8 cellular contexts compared by ENCODE assay signal in genomic region chr15:30991301-30992072, GRCh38.
A peak's percentile ranks its signal among the peaks of the same experiment; 100 is the strongest.
DNase-seq lines count a peak whose midpoint lies in the region; ATAC-seq and TF ChIP-seq lines count a peak whose summit lies in the region.

A gene with protein sequence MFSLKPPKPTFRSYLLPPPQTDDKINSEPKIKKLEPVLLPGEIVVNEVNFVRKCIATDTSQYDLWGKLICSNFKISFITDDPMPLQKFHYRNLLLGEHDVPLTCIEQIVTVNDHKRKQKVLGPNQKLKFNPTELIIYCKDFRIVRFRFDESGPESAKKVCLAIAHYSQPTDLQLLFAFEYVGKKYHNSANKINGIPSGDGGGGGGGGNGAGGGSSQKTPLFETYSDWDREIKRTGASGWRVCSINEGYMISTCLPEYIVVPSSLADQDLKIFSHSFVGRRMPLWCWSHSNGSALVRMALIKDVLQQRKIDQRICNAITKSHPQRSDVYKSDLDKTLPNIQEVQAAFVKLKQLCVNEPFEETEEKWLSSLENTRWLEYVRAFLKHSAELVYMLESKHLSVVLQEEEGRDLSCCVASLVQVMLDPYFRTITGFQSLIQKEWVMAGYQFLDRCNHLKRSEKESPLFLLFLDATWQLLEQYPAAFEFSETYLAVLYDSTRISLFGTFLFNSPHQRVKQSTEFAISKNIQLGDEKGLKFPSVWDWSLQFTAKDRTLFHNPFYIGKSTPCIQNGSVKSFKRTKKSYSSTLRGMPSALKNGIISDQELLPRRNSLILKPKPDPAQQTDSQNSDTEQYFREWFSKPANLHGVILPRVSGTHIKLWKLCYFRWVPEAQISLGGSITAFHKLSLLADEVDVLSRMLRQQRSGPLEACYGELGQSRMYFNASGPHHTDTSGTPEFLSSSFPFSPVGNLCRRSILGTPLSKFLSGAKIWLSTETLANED (minus strand): TSS chr15:30991628. CDS start chr15:30991506, 122 bp downstream.

- peak within 1 kb of the TSS; percentile 92 for H3K27ac ChIP-seq in HL-60 (replicated peaks)

- H3K36me3 ChIP-seq in neuron (ENCODE audit: insufficient read depth, low read length): peaks cover 3% of the 10 kb centered on the region

- H3K27me3 ChIP-seq in HL-60 (ENCODE audit: insufficient read depth, poor library complexity, severe bottlenecking) (no peaks in the 10 kb centered on the region), neuron (ENCODE audit: insufficient read depth, low read length) (no peaks in the 10 kb centered on the region)

- H3K4me3 ChIP-seq in HL-60 (replicated peaks; ENCODE audit: insufficient read depth, low read length): peak within 1 kb of the TSS; percentile 89
- peak within 1 kb of the TSS; percentile 94 to 97 for H3K4me3 ChIP-seq in foreskin fibroblast (ENCODE audit: low read depth in 1 of 2, low read length in 2 of 2)
- peak within 1 kb of the TSS; percentile 74 for H3K4me3 ChIP-seq in neuron (ENCODE audit: low read length)

- DNase-seq in COR-L47 (lab: John Stamatoyannopoulos, UW): peak; percentile 72
- DNase-seq in HL-60 (ENCODE audit: low read depth in 1 of 2, low spot score in 1 of 2): peak; percentile 61 to 75
- peak; percentile 69 for DNase-seq in activated gamma-delta T cell (lab: John Stamatoyannopoulos, UW)
- DNase-seq in foreskin fibroblast: peak; percentile 79 to 92
- peak; percentile 52 for DNase-seq in stromal cell of bone marrow (ENCODE audit: low read depth)

- H3K4me1 ChIP-seq in neuron (ENCODE audit: insufficient read depth, low read length): peaks cover 14% of the 10 kb centered on the region

- peak within 1 kb of the TSS; percentile 77 for H2AFZ ChIP-seq in neuron (ENCODE audit: low read depth, low read length)

- ATAC-seq in GM19463 (IDR thresholded peaks at IDR 0.05; ENCODE audit: unreplicated experiment): peak; percentile 91

- TF ChIP-seq CTCF in HL-60 (IDR thresholded peaks at IDR 0.05; ENCODE audit: insufficient read depth, low read length) (no peak), foreskin fibroblast (IDR thresholded peaks at IDR 0.05; ENCODE audit: low read depth, low read length) (no peak)

- TF ChIP-seq POLR2A in Raji (IDR thresholded peaks at IDR 0.05; ENCODE audit: insufficient read depth, low read depth, low read length): peak; percentile 81

- H3K9me3 ChIP-seq in neuron (ENCODE audit: low read length): no peaks in the 10 kb centered on the region

Comparison
In these comparisons a context has a peak if more than half of its experiments do, and no peak if none do; other contexts are left out.
1. Peak in every context shown above with its lines: DNase-seq, ATAC-seq, H3K4me3 ChIP-seq and H3K27ac ChIP-seq.